Comparison of ENCODE assay signal across 8 cellular contexts in genomic region chr6:83430606-83431544, GRCh38.
DNase-seq lines count a peak whose midpoint lies in the region; ATAC-seq lines count a peak whose summit lies in the region.

TSS of gene ME1 (minus strand) at chr6:83431051. CDS start at chr6:83430954, 97 bp downstream.

- peak; percentile 90 for DNase-seq in ELR (ENCODE audit: low read depth)
- DNase-seq in HK-2 (ENCODE audit: unreplicated experiment), result peak; percentile 93
- DNase-seq in UCSD-AML1 (lab: John Stamatoyannopoulos, UW; ENCODE audit: unreplicated experiment), result peak; percentile 85
- DNase-seq in stimulated activated CD4-positive, alpha-beta T cell treated with anti-CD3 and anti-CD28 coated beads, Interleukin-4, amount 100 ng/mL, for 1 hour, result peak; percentile 38
- DNase-seq in central memory CD4-positive, alpha-beta T cell, result no peak

- peak within 1 kb of the TSS; percentile 84 for H3K4me3 Mint-ChIP-seq in dendritic cell treated with granulocyte-macrophage colony-stimulating factor and Interleukin-4, amounts not matched to agents 40 ng/mL and 50 ng/mL, for 4 days

- H3K36me3 Mint-ChIP-seq in dendritic cell treated with granulocyte-macrophage colony-stimulating factor and Interleukin-4, amounts not matched to agents 40 ng/mL and 50 ng/mL, for 4 days (ENCODE audit: low read depth), result peaks cover 26% of the 10 kb centered on the region

- H3K27ac Mint-ChIP-seq in dendritic cell treated with granulocyte-macrophage colony-stimulating factor and Interleukin-4, amounts not matched to agents 40 ng/mL and 50 ng/mL, for 4 days, result peak within 1 kb of the TSS; percentile 92

- H3K27me3 ChIP-seq in layer of hippocampus (ENCODE audit: control insufficient read depth, insufficient read depth, low read length), result no peaks in the 10 kb centered on the region

- intact Hi-C loops in dendritic cell treated with granulocyte-macrophage colony-stimulating factor and Interleukin-4, amounts not matched to agents 40 ng/mL and 50 ng/mL, for 4 days (cut with micrococcal nuclease), result loop anchor here (5.0 kb wide), 1 partner anchor 1184 kb away; the partner anchor contains the start of gene IBTK

- H3K9me3 Mint-ChIP-seq in dendritic cell treated with granulocyte-macrophage colony-stimulating factor and Interleukin-4, amounts not matched to agents 40 ng/mL and 50 ng/mL, for 4 days, result no peaks in the 10 kb centered on the region

- H3K27me3 Mint-ChIP-seq in dendritic cell treated with granulocyte-macrophage colony-stimulating factor and Interleukin-4, amounts not matched to agents 40 ng/mL and 50 ng/mL, for 4 days, result peaks cover 8% of the 10 kb centered on the region

- peak; percentile 83 for ATAC-seq in GM21390 (IDR thresholded peaks at IDR 0.05; ENCODE audit: unreplicated experiment)

- peaks cover 34% of the 10 kb centered on the region for H3K4me1 Mint-ChIP-seq in dendritic cell treated with granulocyte-macrophage colony-stimulating factor and Interleukin-4, amounts not matched to agents 40 ng/mL and 50 ng/mL, for 4 days (ENCODE audit: low read depth)

- peak within 1 kb of the TSS; percentile 54 for H3K27ac ChIP-seq in layer of hippocampus (ENCODE audit: low read depth, low read length)
